22 cellular contexts compared by ENCODE assay signal in genomic region chr1:232689714-232690113, GRCh38. TPM values are rescaled to one million over a fixed set of nuclear protein-coding genes. Genes with fewer than 3 reads are reported as not detected.
"Had no signal": no experiment of that assay in that cellular context is flagged by ENCODE, and none has a peak within 500 bp of the region (broad histone marks: within the 10 kb centered on the region; RNA-seq: fewer than 3 reads in every experiment).

No MANE protein-coding gene starts in this region.

- H3K9me3 ChIP-seq: SJSA1 had no signal

- H3K27ac ChIP-seq: KMS-11, SJSA1 had no signal

- H3K4me1 ChIP-seq: SJSA1 had no signal

- H3K4me3 ChIP-seq: SJSA1 had no signal

- H3K27ac Mint-ChIP-seq: activated B cell treated with CpG ODN at 0.5 μM for 24 hours; activated CD4-positive, alpha-beta memory T cell treated with anti-CD3 and anti-CD28 coated beads for 36 hours; activated CD4-positive, alpha-beta T cell treated with anti-CD3 and anti-CD28 coated beads, Interleukin-2, amount 10 ng/mL, durations not matched to agents 7 days and 5 days; activated naive CD4-positive, alpha-beta T cell treated with anti-CD3 and anti-CD28 coated beads, Interleukin-2, amount 50 U/mL, for 72 hours; activated naive CD8-positive, alpha-beta T cell treated with anti-CD3 and anti-CD28 coated beads, Interleukin-2, amount 50 U/mL, for 24 hours; brain; T-helper 1 cell treated with Interleukin-12 subunit alpha and Interleukin-12 subunit beta and Interleukin-4 antibody, amounts not matched to agents 30 μg/mL and 1 μg/mL, for 36 hours had no signal

- H3K27me3 ChIP-seq: SJSA1 had no signal

- DNase-seq: activated B cell treated with CpG ODN at 0.5 μM for 24 hours; activated CD4-positive, alpha-beta memory T cell treated with anti-CD3 and anti-CD28 coated beads for 36 hours; activated CD4-positive, alpha-beta T cell treated with anti-CD3 and anti-CD28 coated beads, Interleukin-2, amount 10 ng/mL, durations not matched to agents 7 days and 5 days; activated CD8-positive, alpha-beta memory T cell treated with anti-CD3 and anti-CD28 coated beads for 24 hours; activated effector memory CD4-positive, alpha-beta T cell treated with anti-CD3 and anti-CD28 coated beads, Interleukin-2, amount 50 U/mL, for 16 hours; activated naive CD4-positive, alpha-beta T cell treated with Interleukin-2 at 50 U/mL for 16 hours; activated naive CD8-positive, alpha-beta T cell treated with anti-CD3 and anti-CD28 coated beads, Interleukin-2, amount 50 U/mL, for 24 hours; activated T-cell treated with anti-CD3 and anti-CD28 coated beads, Interleukin-2, amount 50 U/mL, for 4 hours; amygdala; NCI-H1092; NCI-H1417; NCI-H1694; NCI-H2029; NCI-H2107; NCI-H524; SHP77 had no signal

- H3K36me3 ChIP-seq: SJSA1 had no signal

- H3K27me3 Mint-ChIP-seq: activated B cell treated with CpG ODN at 0.5 μM for 24 hours; activated CD4-positive, alpha-beta T cell treated with anti-CD3 and anti-CD28 coated beads, Interleukin-2, amount 10 ng/mL, durations not matched to agents 7 days and 5 days; activated naive CD8-positive, alpha-beta T cell treated with anti-CD3 and anti-CD28 coated beads, Interleukin-2, amount 50 U/mL, for 24 hours had no signal

- H3K36me3 Mint-ChIP-seq: activated CD4-positive, alpha-beta memory T cell treated with anti-CD3 and anti-CD28 coated beads for 36 hours; activated naive CD4-positive, alpha-beta T cell treated with anti-CD3 and anti-CD28 coated beads, Interleukin-2, amount 50 U/mL, for 72 hours; brain had no signal

- H3K4me2 ChIP-seq: KMS-11 had no signal

- H3K4me1 Mint-ChIP-seq: activated B cell treated with CpG ODN at 0.5 μM for 24 hours; activated CD4-positive, alpha-beta T cell treated with anti-CD3 and anti-CD28 coated beads, Interleukin-2, amount 10 ng/mL, durations not matched to agents 7 days and 5 days; activated naive CD8-positive, alpha-beta T cell treated with anti-CD3 and anti-CD28 coated beads, Interleukin-2, amount 50 U/mL, for 24 hours had no signal

- H3K9me3 Mint-ChIP-seq: activated CD4-positive, alpha-beta memory T cell treated with anti-CD3 and anti-CD28 coated beads for 36 hours; activated CD4-positive, alpha-beta T cell treated with anti-CD3 and anti-CD28 coated beads, Interleukin-2, amount 10 ng/mL, durations not matched to agents 7 days and 5 days; activated naive CD8-positive, alpha-beta T cell treated with anti-CD3 and anti-CD28 coated beads, Interleukin-2, amount 50 U/mL, for 24 hours; activated T-cell treated with anti-CD3 and anti-CD28 coated beads, Interleukin-2, amount 50 U/mL, for 4 hours had no signal

- H3K4me3 Mint-ChIP-seq: activated B cell treated with CpG ODN at 0.5 μM for 24 hours; activated CD4-positive, alpha-beta memory T cell treated with anti-CD3 and anti-CD28 coated beads for 36 hours; activated CD4-positive, alpha-beta T cell treated with anti-CD3 and anti-CD28 coated beads, Interleukin-2, amount 10 ng/mL, durations not matched to agents 7 days and 5 days; activated naive CD8-positive, alpha-beta T cell treated with anti-CD3 and anti-CD28 coated beads, Interleukin-2, amount 50 U/mL, for 24 hours; activated T-cell treated with anti-CD3 and anti-CD28 coated beads, Interleukin-2, amount 50 U/mL, for 4 hours; T-helper 1 cell treated with Interleukin-12 subunit alpha and Interleukin-12 subunit beta and Interleukin-4 antibody, amounts not matched to agents 30 μg/mL and 1 μg/mL, for 36 hours had no signal

- ATAC-seq: activated naive CD4-positive, alpha-beta T cell treated with anti-CD3 and anti-CD28 coated beads, Interleukin-2, amount 50 U/mL, for 72 hours; activated naive CD8-positive, alpha-beta T cell treated with anti-CD3 and anti-CD28 coated beads, Interleukin-2, amount 50 U/mL, for 24 hours; activated T-cell treated with anti-CD3 and anti-CD28 coated beads, Interleukin-2, amount 50 U/mL, for 4 hours; HepG2 had no signal

RNA-seq across cellular contexts. Expression of gene SIPA1L2, which starts 59.8 kb away (rescaled TPM):
- total RNA-seq: HepG2 had no signal
